ENCODE assay signal across 11 cellular contexts in genomic region chr3:30393079-30393478, GRCh38.
"Had no signal": no experiment of that assay in that cellular context is flagged by ENCODE, and none has a peak within 500 bp of the region (broad histone marks: within the 10 kb centered on the region; RNA-seq: fewer than 3 reads in every experiment).

No MANE protein-coding gene starts in this region.

- DNase-seq: effector memory CD4-positive, alpha-beta T cell; gastrocnemius medialis; immature natural killer cell; mucosa of descending colon; natural killer cell; posterior cingulate gyrus; small intestine; stimulated activated CD4-positive, alpha-beta T cell treated with anti-CD3 and anti-CD28 coated beads, Interleukin-12 subunit alpha, Interleukin-12 subunit beta, amount 100 ng/mL, for 4 hours; stimulated activated naive CD4-positive, alpha-beta T cell treated with Interleukin-2 at 50 U/mL for 16 hours had no signal

- H3K9me3 ChIP-seq: gastrocnemius medialis, mucosa of descending colon, tibial nerve had no signal

- ATAC-seq: esophagus mucosa, gastrocnemius medialis, mucosa of descending colon, natural killer cell had no signal

- H3K36me3 ChIP-seq: gastrocnemius medialis, tibial nerve had no signal

- H3K4me1 ChIP-seq: tibial nerve had no signal

- H3K27me3 ChIP-seq: gastrocnemius medialis, tibial nerve had no signal

- H3K27ac ChIP-seq: gastrocnemius medialis, tibial nerve had no signal

- H3K4me3 ChIP-seq: gastrocnemius medialis, mucosa of descending colon, tibial nerve had no signal
